Comparison of ENCODE assay signal across 8 cellular contexts in the genomic region with DNA sequence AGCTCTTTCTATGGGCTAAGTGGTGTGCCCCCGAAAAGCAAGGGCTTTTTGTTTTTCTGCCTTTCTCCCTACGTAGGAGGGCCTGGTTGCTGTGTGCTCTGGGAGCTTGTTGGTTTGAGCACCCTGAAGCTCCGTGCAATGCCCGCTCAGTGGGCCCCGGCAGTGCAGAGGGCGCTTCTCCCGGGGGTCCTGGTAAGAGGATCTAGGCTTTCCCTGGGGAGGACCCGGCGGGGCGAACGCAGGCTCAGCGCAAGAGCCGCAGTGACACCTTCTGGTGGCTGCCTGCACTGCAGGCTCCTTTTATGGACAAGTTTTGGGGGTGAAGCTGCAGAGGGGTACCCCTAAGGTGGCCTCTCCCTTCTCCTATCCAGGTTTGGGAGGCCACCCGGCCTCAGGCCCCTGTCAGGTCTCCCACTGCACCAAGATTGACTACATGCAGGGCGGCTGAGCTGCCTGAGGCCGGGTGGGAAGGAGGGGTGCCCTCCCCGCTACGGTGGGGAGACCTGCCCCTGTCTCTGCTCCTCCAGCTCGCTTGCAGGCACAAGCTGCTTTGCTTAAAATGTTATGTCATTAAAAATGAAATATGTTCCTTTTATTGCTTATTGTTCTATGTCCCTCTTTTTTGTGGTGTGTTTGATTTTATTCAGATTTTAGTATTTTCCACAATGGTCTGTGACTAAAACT.
DNase-seq lines count a peak whose midpoint lies in the region; ATAC-seq and TF ChIP-seq lines count a peak whose summit lies in the region.
"Had no signal": no experiment of that assay in that cellular context is flagged by ENCODE, and none has a peak within 500 bp of the region (broad histone marks: within the 10 kb centered on the region; RNA-seq: fewer than 3 reads in every experiment).

No MANE protein-coding gene starts in this region.

- POLR2A ChIA-PET in CD8-positive, alpha-beta T cell (lab: Charles Lee), result no interaction called here

- no peak for ATAC-seq in HG02610 (IDR thresholded peaks at IDR 0.05; ENCODE audit: unreplicated experiment)
- no peak for ATAC-seq in aorta (ENCODE audit: low FRiP score)
- ATAC-seq in CD8-positive, alpha-beta T cell, result no peak

- CTCF ChIA-PET in CD8-positive, alpha-beta T cell (lab: Charles Lee), result no interaction called here

- no peaks in the 10 kb centered on the region for H3K9me3 Mint-ChIP-seq in CD8-positive, alpha-beta T cell
- H3K9me3 Mint-ChIP-seq: activated naive CD4-positive, alpha-beta T cell treated with anti-CD3 and anti-CD28 coated beads, Interleukin-2, amount 50 U/mL, for 24 hours had no signal

- 19 to 21% methylated on average over 19 of the region's 19 CpGs for WGBS in aorta, 2 donors

- no peaks in the 10 kb centered on the region for H3K27me3 Mint-ChIP-seq in CD8-positive, alpha-beta T cell (ENCODE audit: low read depth)

- H3K79me2 ChIP-seq in KMS-11 (ENCODE audit: insufficient read depth, low read depth), result no peaks in the 10 kb centered on the region

- no peak overlapping the region for H3K27ac Mint-ChIP-seq in CD8-positive, alpha-beta T cell
- H3K27ac Mint-ChIP-seq: activated naive CD4-positive, alpha-beta T cell treated with anti-CD3 and anti-CD28 coated beads, Interleukin-2, amount 50 U/mL, for 24 hours had no signal

- H3K9ac ChIP-seq in KMS-11, result no peak overlapping the region

- H3K4me3 Mint-ChIP-seq in CD8-positive, alpha-beta T cell, result no peak overlapping the region
- H3K4me3 Mint-ChIP-seq: activated naive CD4-positive, alpha-beta T cell treated with anti-CD3 and anti-CD28 coated beads, Interleukin-2, amount 50 U/mL, for 24 hours had no signal

- no peaks in the 10 kb centered on the region for H3K4me1 Mint-ChIP-seq in CD8-positive, alpha-beta T cell (ENCODE audit: low read depth)
- H3K4me1 Mint-ChIP-seq: activated naive CD4-positive, alpha-beta T cell treated with anti-CD3 and anti-CD28 coated beads, Interleukin-2, amount 50 U/mL, for 24 hours had no signal

- no peaks in the 10 kb centered on the region for H4K20me1 ChIP-seq in KMS-11 (ENCODE audit: insufficient read depth)

- H3K4me2 ChIP-seq in KMS-11, result no peak overlapping the region

- no peak overlapping the region for H3K27ac ChIP-seq in KMS-11
- no peak overlapping the region for H3K27ac ChIP-seq in aorta (ENCODE audit: low read depth in 1 of 2, low read length in 2 of 2)
- no peak overlapping the region for H3K27ac ChIP-seq in CD8-positive, alpha-beta T cell (ENCODE audit: low read depth, low read length)

- DNase-seq in GM10266 (ENCODE audit: extremely low spot score) (no peak), epithelial cell of esophagus (ENCODE audit: low read depth) (no peak), pons (ENCODE audit: low spot score) (peak; percentile 17), aorta (no peak)
- no peak for DNase-seq in CD8-positive, alpha-beta T cell

- no peaks in the 10 kb centered on the region for H3K36me3 Mint-ChIP-seq in CD8-positive, alpha-beta T cell
- H3K36me3 Mint-ChIP-seq: activated naive CD4-positive, alpha-beta T cell treated with anti-CD3 and anti-CD28 coated beads, Interleukin-2, amount 50 U/mL, for 24 hours had no signal

- no peaks in the 10 kb centered on the region for H3K4me1 ChIP-seq in KMS-11 (ENCODE audit: low read depth, poor library complexity, severe bottlenecking)
- H3K4me1 ChIP-seq in aorta (ENCODE audit: control insufficient read depth in 1 of 2, insufficient read depth in 2 of 2, low read length in 2 of 2), result no peaks in the 10 kb centered on the region
- no peaks in the 10 kb centered on the region for H3K4me1 ChIP-seq in CD8-positive, alpha-beta T cell (ENCODE audit: insufficient read depth, low read length)

- intact Hi-C loops in aorta (cut with DNase I), result no loop called here
- intact Hi-C loops in CD8-positive, alpha-beta T cell (cut with DNase I, micrococcal nuclease), result no loop called here

- H3K27me3 ChIP-seq in KMS-11 (ENCODE audit: insufficient read depth, low read depth) (no peaks in the 10 kb centered on the region), aorta (ENCODE audit: control insufficient read depth in 1 of 2, insufficient read depth in 2 of 2, low read length in 1 of 2) (no peaks in the 10 kb centered on the region)
- H3K27me3 ChIP-seq in CD8-positive, alpha-beta T cell (ENCODE audit: insufficient read depth, low read length), result no peaks in the 10 kb centered on the region

- peak; percentile 37 for TF ChIP-seq CTCF in GM10266 (IDR thresholded peaks at IDR 0.05; ENCODE audit: control insufficient read depth, insufficient read depth, low read depth, missing control alignments)
- peak; percentile 41 for TF ChIP-seq CTCF in KMS-11 (conservative IDR thresholded peaks at IDR 0.05; ENCODE audit: low read depth, low read length)
- TF ChIP-seq CTCF in epithelial cell of esophagus (IDR thresholded peaks at IDR 0.05; ENCODE audit: insufficient read depth, low read depth, low read length, missing control alignments), result peak; percentile 46
- TF ChIP-seq CTCF in CD8-positive, alpha-beta T cell (IDR thresholded peaks at IDR 0.05), result no peak

- H3K4me3 ChIP-seq in KMS-11 (IDR thresholded peaks at IDR 0.05; ENCODE audit: insufficient read depth, low read depth, low read length), result no peak overlapping the region
- no peak overlapping the region for H3K4me3 ChIP-seq in epithelial cell of esophagus (ENCODE audit: low read length)
- no peak overlapping the region for H3K4me3 ChIP-seq in aorta (ENCODE audit: low read length in 2 of 2)
- no peak overlapping the region for H3K4me3 ChIP-seq in CD8-positive, alpha-beta T cell (ENCODE audit: low read depth, low read length)

- H2AFZ ChIP-seq in KMS-11 (ENCODE audit: low read depth), result no peak overlapping the region

- H3K36me3 ChIP-seq in KMS-11 (ENCODE audit: insufficient read depth) (no peaks in the 10 kb centered on the region), aorta (ENCODE audit: control insufficient read depth in 1 of 2, insufficient read depth in 2 of 2, low read length in 1 of 2) (no peaks in the 10 kb centered on the region)
- H3K36me3 ChIP-seq in CD8-positive, alpha-beta T cell (ENCODE audit: insufficient read depth, low read length), result no peaks in the 10 kb centered on the region

- peaks cover 1% of the 10 kb centered on the region for H3K9me3 ChIP-seq in aorta (ENCODE audit: control insufficient read depth, low read length)
- no peaks in the 10 kb centered on the region for H3K9me3 ChIP-seq in CD8-positive, alpha-beta T cell (ENCODE audit: low read length)
